Comparison of ENCODE assay signal across 22 cellular contexts in genomic region chr4:84892950-84893349, GRCh38.
"Had no signal": no experiment of that assay in that cellular context is flagged by ENCODE, and none has a peak within 500 bp of the region (broad histone marks: within the 10 kb centered on the region; RNA-seq: fewer than 3 reads in every experiment).

No MANE protein-coding gene starts in this region.

- H3K36me3 Mint-ChIP-seq: stimulated activated effector memory CD8-positive, alpha-beta T cell treated with anti-CD3 and anti-CD28 coated beads, Interleukin-12 subunit alpha, Interleukin-12 subunit beta, amount 100 ng/mL, for 72 hours had no signal

- H3K9ac ChIP-seq: SK-N-SH had no signal

- H3K36me3 ChIP-seq: brain microvascular endothelial cell, pancreas, thoracic aorta had no signal

- H3K4me2 ChIP-seq: SK-N-SH, smooth muscle cell had no signal

- H3K4me3 ChIP-seq: pancreas, smooth muscle cell, thoracic aorta had no signal

- ATAC-seq: activated CD8-positive, alpha-beta T cell treated with anti-CD3 and anti-CD28 coated beads, Interleukin-2, amount 10 ng/mL, durations not matched to agents 7 days and 5 days; left colon; pancreas; sciatic nerve; stimulated activated effector memory CD8-positive, alpha-beta T cell treated with anti-CD3 and anti-CD28 coated beads, Interleukin-12 subunit alpha, Interleukin-12 subunit beta, amount 100 ng/mL, for 72 hours had no signal

- H3K9me3 Mint-ChIP-seq: activated CD4-positive, alpha-beta T cell treated with anti-CD3 and anti-CD28 coated beads, Interleukin-2, amount 10 ng/mL, durations not matched to agents 24 days and 14 days; activated T-cell treated with anti-CD3 and anti-CD28 coated beads, Interleukin-2, amount 50 U/mL, for 24 hours; activated T-helper 2 cell treated with anti-CD3 and anti-CD28 coated beads, Interferon-gamma antibody, Interleukin-2, Interleukin-4, amounts not matched to agents 10 μg/mL and 5 μg/mL and 100 μg/mL, durations not matched to agents 14 hours and 24 hours and 36 hours; neural crest cell had no signal

- H3K27me3 Mint-ChIP-seq: activated CD4-positive, alpha-beta T cell treated with anti-CD3 and anti-CD28 coated beads, Interleukin-2, amount 10 ng/mL, durations not matched to agents 24 days and 14 days; activated T-cell treated with anti-CD3 and anti-CD28 coated beads, Interleukin-2, amount 50 U/mL, for 24 hours had no signal

- H3K27ac Mint-ChIP-seq: activated CD4-positive, alpha-beta T cell treated with anti-CD3 and anti-CD28 coated beads, Interleukin-2, amount 10 ng/mL, durations not matched to agents 24 days and 14 days; activated CD8-positive, alpha-beta T cell treated with anti-CD3 and anti-CD28 coated beads, Interleukin-2, amount 10 ng/mL, durations not matched to agents 7 days and 5 days; activated T-cell treated with anti-CD3 and anti-CD28 coated beads, Interleukin-2, amount 50 U/mL, for 24 hours; activated T-helper 2 cell treated with anti-CD3 and anti-CD28 coated beads, Interferon-gamma antibody, Interleukin-2, Interleukin-4, amounts not matched to agents 10 μg/mL and 5 μg/mL and 100 μg/mL, durations not matched to agents 14 hours and 24 hours and 36 hours; stimulated activated effector memory CD8-positive, alpha-beta T cell treated with anti-CD3 and anti-CD28 coated beads, Interleukin-12 subunit alpha, Interleukin-12 subunit beta, amount 100 ng/mL, for 72 hours had no signal

- H3K9me3 ChIP-seq: pancreas, SK-N-SH, thoracic aorta had no signal

- H3K4me3 Mint-ChIP-seq: activated CD4-positive, alpha-beta T cell treated with anti-CD3 and anti-CD28 coated beads, Interleukin-2, amount 10 ng/mL, durations not matched to agents 24 days and 14 days; activated CD8-positive, alpha-beta T cell treated with anti-CD3 and anti-CD28 coated beads, Interleukin-2, amount 10 ng/mL, durations not matched to agents 7 days and 5 days; activated T-cell treated with anti-CD3 and anti-CD28 coated beads, Interleukin-2, amount 50 U/mL, for 24 hours; neural crest cell; stimulated activated effector memory CD8-positive, alpha-beta T cell treated with anti-CD3 and anti-CD28 coated beads, Interleukin-12 subunit alpha, Interleukin-12 subunit beta, amount 100 ng/mL, for 72 hours had no signal

- DNase-seq: activated CD4-positive, alpha-beta T cell treated with anti-CD3 and anti-CD28 coated beads, Interleukin-2, amount 10 ng/mL, durations not matched to agents 24 days and 14 days; activated CD8-positive, alpha-beta T cell treated with anti-CD3 and anti-CD28 coated beads, Interleukin-2, amount 10 ng/mL, durations not matched to agents 7 days and 5 days; activated naive CD4-positive, alpha-beta T cell treated with Interleukin-2 at 50 U/mL for 16 hours; activated T-cell treated with anti-CD3 and anti-CD28 coated beads, Interleukin-2, amount 50 U/mL, for 24 hours; aorta; brain microvascular endothelial cell; central memory CD4-positive, alpha-beta T cell; cortex of kidney; effector memory CD4-positive, alpha-beta T cell; foreskin fibroblast; hippocampal formation; islet precursor cell; left colon; pancreas; SK-N-SH; stimulated activated CD4-positive, alpha-beta T cell treated with anti-CD3 and anti-CD28 coated beads, Interleukin-4, amount 100 ng/mL, for 1 hour had no signal

- H3K27me3 ChIP-seq: brain microvascular endothelial cell, pancreas had no signal

- H3K4me1 Mint-ChIP-seq: activated CD4-positive, alpha-beta T cell treated with anti-CD3 and anti-CD28 coated beads, Interleukin-2, amount 10 ng/mL, durations not matched to agents 24 days and 14 days; neural crest cell; stimulated activated effector memory CD8-positive, alpha-beta T cell treated with anti-CD3 and anti-CD28 coated beads, Interleukin-12 subunit alpha, Interleukin-12 subunit beta, amount 100 ng/mL, for 72 hours had no signal

- H3K27ac ChIP-seq: brain microvascular endothelial cell, pancreas, thoracic aorta had no signal
